8 cellular contexts compared by ENCODE assay signal in the genomic region with DNA sequence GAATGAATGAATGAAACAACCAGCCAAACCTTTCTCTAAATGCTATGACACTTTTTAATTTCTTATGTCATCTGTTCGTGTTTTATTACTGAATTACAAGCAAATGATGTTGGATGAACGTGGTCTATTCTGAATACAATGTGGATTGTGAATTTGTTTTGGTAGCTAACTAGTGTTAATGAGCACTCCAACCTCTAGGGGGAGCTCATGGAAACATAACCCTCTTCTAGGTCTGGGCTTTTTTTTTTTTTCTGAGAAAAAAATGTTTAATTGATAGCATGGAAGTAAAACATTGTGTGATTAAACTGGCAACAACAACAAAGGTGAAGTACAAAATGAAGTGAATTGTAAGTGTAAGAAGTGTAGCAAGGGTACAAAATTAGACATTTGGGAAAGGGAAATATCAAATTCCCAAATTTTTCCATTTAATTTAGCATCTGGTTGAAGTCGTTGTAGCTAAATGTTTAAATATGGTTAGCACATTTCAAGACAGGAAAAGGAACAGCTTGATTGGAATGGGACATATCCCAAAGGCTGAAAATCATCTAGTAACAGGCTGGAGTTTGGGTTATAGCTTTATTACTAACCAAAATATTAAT. TPM values are rescaled to one million over a fixed set of nuclear protein-coding genes. Genes with fewer than 3 reads are reported as not detected.
A peak's percentile ranks its signal among the peaks of the same experiment; 100 is the strongest.
DNase-seq lines count a peak whose midpoint lies in the region; ATAC-seq and TF ChIP-seq lines count a peak whose summit lies in the region.

No MANE protein-coding gene starts in this region.

- CTCF ChIA-PET in activated CD4-positive, alpha-beta memory T cell treated with anti-CD3 and anti-CD28 coated beads, Interleukin-2, amount 10 ng/mL, durations not matched to agents 7 days and 5 days (lab: Charles Lee) = interaction anchor here (0.6 to 1.8 kb wide), 17 partner anchors 8 to 1003 kb away, joined by 3 to 12 read pairs (median 3); no protein-coding TSS in a partner anchor

- POLR2A ChIA-PET in activated CD4-positive, alpha-beta memory T cell treated with anti-CD3 and anti-CD28 coated beads, Interleukin-2, amount 10 ng/mL, durations not matched to agents 7 days and 5 days (lab: Charles Lee) = interaction anchor here (0.8 kb wide), 1 partner anchor 348 kb away, joined by 4 read pairs; a partner anchor contains a TSS

- no peaks in the 10 kb centered on the region for H3K36me3 ChIP-seq in colonic mucosa

- H3K27ac ChIP-seq in colonic mucosa = no peak overlapping the region

- H3K27me3 Mint-ChIP-seq in osteocyte (ENCODE audit: unreplicated experiment) = no peaks in the 10 kb centered on the region
- H3K27me3 Mint-ChIP-seq in activated CD4-positive, alpha-beta memory T cell treated with anti-CD3 and anti-CD28 coated beads, Interleukin-2, amount 10 ng/mL, durations not matched to agents 7 days and 5 days = peaks cover 2% of the 10 kb centered on the region

- no peaks in the 10 kb centered on the region for H3K27me3 ChIP-seq in colonic mucosa

- H3K9ac ChIP-seq in colonic mucosa (ENCODE audit: low read depth in 2 of 2, low read length in 2 of 2) = no peak overlapping the region

- H3K9me3 Mint-ChIP-seq in osteocyte (ENCODE audit: unreplicated experiment) = peaks cover 14% of the 10 kb centered on the region
- H3K9me3 Mint-ChIP-seq in activated CD4-positive, alpha-beta memory T cell treated with anti-CD3 and anti-CD28 coated beads, Interleukin-2, amount 10 ng/mL, durations not matched to agents 7 days and 5 days = peaks cover 5% of the 10 kb centered on the region

- peak; percentile 51 for ATAC-seq in HG02588 (IDR thresholded peaks at IDR 0.05; ENCODE audit: unreplicated experiment)

- DNase-seq in stimulated activated CD4-positive, alpha-beta T cell treated with anti-CD3 and anti-CD28 coated beads, Interleukin-4, amount 100 ng/mL, for 24 hours = peak; percentile 9
- DNase-seq in stimulated activated CD4-positive, alpha-beta T cell treated with anti-CD3 and anti-CD28 coated beads, Interleukin-4, amount 100 ng/mL, for 1 hour = no peak
- DNase-seq in NCI-H526 (lab: John Stamatoyannopoulos, UW) (peak; percentile 32 to 70), colonic mucosa (peak; percentile 31), osteocyte (ENCODE audit: extremely low spot score, unreplicated experiment) (no peak), NCI-H2227 (lab: John Stamatoyannopoulos, UW; ENCODE audit: unreplicated experiment) (no peak)
- no peak for DNase-seq in activated CD4-positive, alpha-beta memory T cell treated with anti-CD3 and anti-CD28 coated beads, Interleukin-2, amount 10 ng/mL, durations not matched to agents 7 days and 5 days

- H3K27ac Mint-ChIP-seq in osteocyte (ENCODE audit: unreplicated experiment) = no peak overlapping the region
- H3K27ac Mint-ChIP-seq in activated CD4-positive, alpha-beta memory T cell treated with anti-CD3 and anti-CD28 coated beads, Interleukin-2, amount 10 ng/mL, durations not matched to agents 7 days and 5 days = no peak overlapping the region

- TF ChIP-seq CTCF in colonic mucosa (IDR thresholded peaks at IDR 0.05) (peak; percentile 50), osteocyte (IDR thresholded peaks at IDR 0.05) (peak; percentile 60)

- no peaks in the 10 kb centered on the region for H3K4me1 ChIP-seq in colonic mucosa

- H3K4me3 ChIP-seq in colonic mucosa = no peak overlapping the region

- no peaks in the 10 kb centered on the region for H3K4me1 Mint-ChIP-seq in osteocyte (ENCODE audit: unreplicated experiment)
- no peaks in the 10 kb centered on the region for H3K4me1 Mint-ChIP-seq in activated CD4-positive, alpha-beta memory T cell treated with anti-CD3 and anti-CD28 coated beads, Interleukin-2, amount 10 ng/mL, durations not matched to agents 7 days and 5 days

- H3K9me3 ChIP-seq in colonic mucosa = no peaks in the 10 kb centered on the region

- no peak overlapping the region for H3K4me3 Mint-ChIP-seq in osteocyte (ENCODE audit: unreplicated experiment)
- no peak overlapping the region for H3K4me3 Mint-ChIP-seq in activated CD4-positive, alpha-beta memory T cell treated with anti-CD3 and anti-CD28 coated beads, Interleukin-2, amount 10 ng/mL, durations not matched to agents 7 days and 5 days

- H3K36me3 Mint-ChIP-seq in osteocyte (ENCODE audit: unreplicated experiment) = peaks cover 4% of the 10 kb centered on the region
- no peaks in the 10 kb centered on the region for H3K36me3 Mint-ChIP-seq in activated CD4-positive, alpha-beta memory T cell treated with anti-CD3 and anti-CD28 coated beads, Interleukin-2, amount 10 ng/mL, durations not matched to agents 7 days and 5 days (ENCODE audit: low read depth)

- intact Hi-C loops in colonic mucosa (cut with DNase I) = loop anchor here (5.0 kb wide), 1 partner anchor 264 kb away; no protein-coding TSS in a partner anchor

RNA-seq across cellular contexts. Expression of a gene that starts 42.6 kb away (rescaled TPM):
- total RNA-seq in colonic mucosa (10 to 100 TPM in 1 of 2 donors, under 1 TPM in 1; 0.57 to 14.9 TPM), osteocyte (3.1 and 4.3 TPM in 2 replicates)
- under 1 TPM; 0.13 to 0.18 TPM for total RNA-seq in activated CD4-positive, alpha-beta memory T cell treated with anti-CD3 and anti-CD28 coated beads, Interleukin-2, amount 10 ng/mL, durations not matched to agents 7 days and 5 days

Comparison
In these comparisons a context has a peak if more than half of its experiments do, and no peak if none do; other contexts are left out.
1. DNase-seq: peak in stimulated activated CD4-positive, alpha-beta T cell treated with anti-CD3 and anti-CD28 coated beads, Interleukin-4, amount 100 ng/mL, for 24 hours (single experiment), NCI-H526 (2 of 2) and colonic mucosa (single experiment); none in stimulated activated CD4-positive, alpha-beta T cell treated with anti-CD3 and anti-CD28 coated beads, Interleukin-4, amount 100 ng/mL, for 1 hour (single experiment), osteocyte (single experiment), NCI-H2227 (single experiment) and activated CD4-positive, alpha-beta memory T cell treated with anti-CD3 and anti-CD28 coated beads, Interleukin-2, amount 10 ng/mL, durations not matched to agents 7 days and 5 days (single experiment).